2 cellular contexts compared by ENCODE assay signal in genomic region chr14:65239897-65240296, GRCh38.
TF ChIP-seq lines count a peak whose summit lies in the region.

No MANE protein-coding gene starts in this region.

TF ChIP-seq in SK-N-SH, 30 proteins besides CTCF, POLR2A, EP300 and RAD21 (continued from another document):
- TF ChIP-seq REST (IDR thresholded peaks at IDR 0.05; ENCODE audit: low read depth, low read length) (no peak), CHD2 (IDR thresholded peaks at IDR 0.05; ENCODE audit: low read length, partially characterized antibody) (no peak), YY1 (IDR thresholded peaks at IDR 0.05; ENCODE audit: low read depth) (no peak), NRF1 (IDR thresholded peaks at IDR 0.05; ENCODE audit: low read depth, low read length) (no peak), EZH2phosphoT487 (IDR thresholded peaks at IDR 0.05; ENCODE audit: borderline replicate concordance, low read depth) (no peak), MXI1 (IDR thresholded peaks at IDR 0.05; ENCODE audit: low read depth, low read length) (no peak), NFIC (IDR thresholded peaks at IDR 0.05; ENCODE audit: borderline replicate concordance) (no peak), FOXM1 (IDR thresholded peaks at IDR 0.05; ENCODE audit: low read depth) (no peak), RFX5 (IDR thresholded peaks at IDR 0.05; ENCODE audit: low read length) (no peak)
- TF ChIP-seq, protein P1, sequence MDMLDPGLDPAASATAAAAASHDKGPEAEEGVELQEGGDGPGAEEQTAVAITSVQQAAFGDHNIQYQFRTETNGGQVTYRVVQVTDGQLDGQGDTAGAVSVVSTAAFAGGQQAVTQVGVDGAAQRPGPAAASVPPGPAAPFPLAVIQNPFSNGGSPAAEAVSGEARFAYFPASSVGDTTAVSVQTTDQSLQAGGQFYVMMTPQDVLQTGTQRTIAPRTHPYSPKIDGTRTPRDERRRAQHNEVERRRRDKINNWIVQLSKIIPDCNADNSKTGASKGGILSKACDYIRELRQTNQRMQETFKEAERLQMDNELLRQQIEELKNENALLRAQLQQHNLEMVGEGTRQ (IDR thresholded peaks at IDR 0.05; ENCODE audit: borderline replicate concordance, low read depth, low read length) = no peak
- TF ChIP-seq, protein P2, sequence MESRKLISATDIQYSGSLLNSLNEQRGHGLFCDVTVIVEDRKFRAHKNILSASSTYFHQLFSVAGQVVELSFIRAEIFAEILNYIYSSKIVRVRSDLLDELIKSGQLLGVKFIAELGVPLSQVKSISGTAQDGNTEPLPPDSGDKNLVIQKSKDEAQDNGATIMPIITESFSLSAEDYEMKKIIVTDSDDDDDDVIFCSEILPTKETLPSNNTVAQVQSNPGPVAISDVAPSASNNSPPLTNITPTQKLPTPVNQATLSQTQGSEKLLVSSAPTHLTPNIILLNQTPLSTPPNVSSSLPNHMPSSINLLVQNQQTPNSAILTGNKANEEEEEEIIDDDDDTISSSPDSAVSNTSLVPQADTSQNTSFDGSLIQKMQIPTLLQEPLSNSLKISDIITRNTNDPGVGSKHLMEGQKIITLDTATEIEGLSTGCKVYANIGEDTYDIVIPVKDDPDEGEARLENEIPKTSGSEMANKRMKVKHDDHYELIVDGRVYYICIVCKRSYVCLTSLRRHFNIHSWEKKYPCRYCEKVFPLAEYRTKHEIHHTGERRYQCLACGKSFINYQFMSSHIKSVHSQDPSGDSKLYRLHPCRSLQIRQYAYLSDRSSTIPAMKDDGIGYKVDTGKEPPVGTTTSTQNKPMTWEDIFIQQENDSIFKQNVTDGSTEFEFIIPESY (IDR thresholded peaks at IDR 0.05; ENCODE audit: borderline replicate concordance, low read depth) = no peak
- TF ChIP-seq, protein P3, sequence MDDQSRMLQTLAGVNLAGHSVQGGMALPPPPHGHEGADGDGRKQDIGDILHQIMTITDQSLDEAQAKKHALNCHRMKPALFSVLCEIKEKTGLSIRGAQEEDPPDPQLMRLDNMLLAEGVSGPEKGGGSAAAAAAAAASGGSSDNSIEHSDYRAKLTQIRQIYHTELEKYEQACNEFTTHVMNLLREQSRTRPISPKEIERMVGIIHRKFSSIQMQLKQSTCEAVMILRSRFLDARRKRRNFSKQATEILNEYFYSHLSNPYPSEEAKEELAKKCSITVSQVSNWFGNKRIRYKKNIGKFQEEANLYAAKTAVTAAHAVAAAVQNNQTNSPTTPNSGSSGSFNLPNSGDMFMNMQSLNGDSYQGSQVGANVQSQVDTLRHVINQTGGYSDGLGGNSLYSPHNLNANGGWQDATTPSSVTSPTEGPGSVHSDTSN (IDR thresholded peaks at IDR 0.05) = no peak

TF ChIP-seq in SK-N-SH treated with all-trans-retinoic acid at 6 μM for 48 hours, 23 proteins besides CTCF, POLR2A, EP300 and RAD21 (continued from another document):
- TF ChIP-seq CSRNP3 (CRISPR knock-in tag; IDR thresholded peaks at IDR 0.05) = no peak
- no peak for TF ChIP-seq TSHZ2 (CRISPR knock-in tag; IDR thresholded peaks at IDR 0.05)
- TF ChIP-seq, protein P4, sequence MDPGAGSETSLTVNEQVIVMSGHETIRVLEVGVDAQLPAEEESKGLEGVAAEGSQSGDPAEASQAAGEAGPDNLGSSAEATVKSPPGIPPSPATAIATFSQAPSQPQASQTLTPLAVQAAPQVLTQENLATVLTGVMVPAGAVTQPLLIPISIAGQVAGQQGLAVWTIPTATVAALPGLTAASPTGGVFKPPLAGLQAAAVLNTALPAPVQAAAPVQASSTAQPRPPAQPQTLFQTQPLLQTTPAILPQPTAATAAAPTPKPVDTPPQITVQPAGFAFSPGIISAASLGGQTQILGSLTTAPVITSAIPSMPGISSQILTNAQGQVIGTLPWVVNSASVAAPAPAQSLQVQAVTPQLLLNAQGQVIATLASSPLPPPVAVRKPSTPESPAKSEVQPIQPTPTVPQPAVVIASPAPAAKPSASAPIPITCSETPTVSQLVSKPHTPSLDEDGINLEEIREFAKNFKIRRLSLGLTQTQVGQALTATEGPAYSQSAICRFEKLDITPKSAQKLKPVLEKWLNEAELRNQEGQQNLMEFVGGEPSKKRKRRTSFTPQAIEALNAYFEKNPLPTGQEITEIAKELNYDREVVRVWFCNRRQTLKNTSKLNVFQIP (CRISPR knock-in tag; IDR thresholded peaks at IDR 0.05; ENCODE audit: borderline replicate concordance, low read depth) = no peak
- no peak for TF ChIP-seq ARNTL (CRISPR knock-in tag; IDR thresholded peaks at IDR 0.05; ENCODE audit: borderline replicate concordance, low read depth)
- no peak for TF ChIP-seq TCF4 (CRISPR knock-in tag; IDR thresholded peaks at IDR 0.05; ENCODE audit: borderline replicate concordance)
- TF ChIP-seq ESRRG (CRISPR knock-in tag; IDR thresholded peaks at IDR 0.05) = no peak
- no peak for TF ChIP-seq TOX (CRISPR knock-in tag; IDR thresholded peaks at IDR 0.05; ENCODE audit: borderline replicate concordance)
